Comparison of ENCODE assay signal across 1 cellular context in genomic region chr19:38319421-38320258, GRCh38.
TF ChIP-seq lines count a peak whose summit lies in the region.

Gene KCNK6 (plus strand): TSS chr19:38319845. CDS start chr19:38319951, 106 bp downstream.

TF ChIP-seq in GM23338, 12 proteins besides CTCF, POLR2A, EP300 and RAD21 (continued from another document):
- TF ChIP-seq ZNF462 (CRISPR knock-in tag; IDR thresholded peaks at IDR 0.05) (no peak), STAT1 (IDR thresholded peaks at IDR 0.05; ENCODE audit: unreplicated experiment) (no peak), POLR2AphosphoS5 (IDR thresholded peaks at IDR 0.05; ENCODE audit: low read depth) (peak; percentile 87)
TF ChIP-seq in GM23338: peak in this region for 1.
